8 cellular contexts compared by ENCODE assay signal in the genomic region with DNA sequence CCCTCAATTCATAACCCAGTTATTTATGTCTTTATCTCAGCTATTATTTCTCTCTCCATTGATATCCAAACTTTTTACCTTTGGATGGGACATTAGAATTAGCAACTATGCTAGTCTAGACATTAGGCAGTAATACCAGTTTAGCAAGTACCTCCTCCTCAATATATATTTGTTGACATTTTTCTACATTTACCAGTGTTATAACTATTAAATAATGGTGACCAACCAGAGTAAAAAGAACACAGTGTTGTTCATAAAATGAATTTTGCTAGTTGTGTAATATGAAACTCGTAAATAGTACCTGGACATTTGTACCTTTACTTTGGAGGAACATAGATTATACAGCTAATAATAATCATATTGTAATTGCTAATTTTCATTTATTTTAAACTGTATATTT.
"Had no signal": no experiment of that assay in that cellular context is flagged by ENCODE, and none has a peak within 500 bp of the region (broad histone marks: within the 10 kb centered on the region; RNA-seq: fewer than 3 reads in every experiment).

No MANE protein-coding gene starts in this region.

- FAIRE-seq: G401.6, GM12878, GM12891, GM12892, GM18507, GM19239 had no signal

- H3K4me3 ChIP-seq: GM12878 had no signal

- ATAC-seq: GM12878 had no signal

- DNase-seq: GDM1, GF-D8 had no signal
